34 cellular contexts compared by ENCODE assay signal in genomic region chr1:75316230-75316629, GRCh38.
"Had no signal": no experiment of that assay in that cellular context is flagged by ENCODE, and none has a peak within 500 bp of the region (broad histone marks: within the 10 kb centered on the region; RNA-seq: fewer than 3 reads in every experiment).

No MANE protein-coding gene starts in this region.

- DNase-seq: activated effector memory CD4-positive, alpha-beta T cell treated with anti-CD3 and anti-CD28 coated beads, Interleukin-2, amount 50 U/mL, for 16 hours; activated effector memory CD4-positive, alpha-beta T cell treated with Interleukin-2 at 50 U/mL for 16 hours; activated gamma-delta T cell; activated gamma-delta T cell treated with Interleukin-2 at 50 U/mL for 16 hours; activated naive CD4-positive, alpha-beta T cell; activated naive CD4-positive, alpha-beta T cell treated with anti-CD3 and anti-CD28 coated beads for 36 hours; activated naive CD4-positive, alpha-beta T cell treated with anti-CD3 and anti-CD28 coated beads, Interleukin-2, amount 10 ng/mL, durations not matched to agents 7 days and 5 days; activated naive CD4-positive, alpha-beta T cell treated with anti-CD3 and anti-CD28 coated beads, Interleukin-2, amount 50 U/mL, for 16 hours; activated naive CD4-positive, alpha-beta T cell treated with Interleukin-2 at 50 U/mL for 16 hours; activated naive CD8-positive, alpha-beta T cell treated with anti-CD3 and anti-CD28 coated beads for 36 hours; activated naive CD8-positive, alpha-beta T cell treated with anti-CD3 and anti-CD28 coated beads, Interleukin-2, amount 10 ng/mL, durations not matched to agents 7 days and 5 days; activated naive CD8-positive, alpha-beta T cell treated with anti-CD3 and anti-CD28 coated beads, Interleukin-2, amount 50 U/mL, for 24 hours; activated T-cell treated with anti-CD3 and anti-CD28 coated beads, Interleukin-2, amount 50 U/mL, for 1 hour; activated T-cell treated with anti-CD3 and anti-CD28 coated beads, Interleukin-2, amount 50 U/mL, for 24 hours; activated T-cell treated with anti-CD3 and anti-CD28 coated beads, Interleukin-2, amount 50 U/mL, for 4 hours; activated T-cell treated with anti-CD3 and anti-CD28 coated beads, Interleukin-2, amount 50 U/mL, for 48 hours; activated T-cell treated with anti-CD3 and anti-CD28 coated beads, Interleukin-2, amount 50 U/mL, for 72 hours; adrenal gland; amniotic stem cell; amygdala; anterior cingulate cortex; aorta; body of pancreas; brain microvascular endothelial cell; caudate nucleus; central memory CD4-positive, alpha-beta T cell; cerebellar nuclear complex had no signal

- H3K27me3 ChIP-seq: adrenal gland, ascending aorta, body of pancreas, brain microvascular endothelial cell, breast epithelium, cardiac muscle cell had no signal

- H3K36me3 ChIP-seq: adrenal gland, ascending aorta, brain microvascular endothelial cell, breast epithelium, cardiac muscle cell had no signal

- H3K9me3 ChIP-seq: adrenal gland, ascending aorta, body of pancreas had no signal

- H3K4me1 ChIP-seq: adrenal gland, ascending aorta, body of pancreas, breast epithelium had no signal

- ATAC-seq: activated naive CD4-positive, alpha-beta T cell treated with anti-CD3 and anti-CD28 coated beads, Interleukin-2, amount 50 U/mL, for 72 hours; activated naive CD8-positive, alpha-beta T cell treated with anti-CD3 and anti-CD28 coated beads, Interleukin-2, amount 50 U/mL, for 24 hours; activated T-cell treated with anti-CD3 and anti-CD28 coated beads, Interleukin-2, amount 50 U/mL, for 4 hours; activated T-cell treated with anti-CD3 and anti-CD28 coated beads, Interleukin-2, amount 50 U/mL, for 72 hours; activated T-helper 17 cell treated with anti-CD3 and anti-CD28 coated beads, Interleukin-2, amount 50 U/mL, for 72 hours; body of pancreas had no signal

- FAIRE-seq: astrocyte, bronchial epithelial cell had no signal

- H3K4me3 ChIP-seq: adrenal gland, ascending aorta, body of pancreas, breast epithelium, cardiac muscle cell had no signal

- H3K27ac ChIP-seq: adrenal gland, ascending aorta, body of pancreas, brain microvascular endothelial cell, breast epithelium, cardiac muscle cell had no signal
